Comparison of ENCODE assay signal across 21 cellular contexts in genomic region chr9:71250626-71251025, GRCh38.
"Had no signal": no experiment of that assay in that cellular context is flagged by ENCODE, and none has a peak within 500 bp of the region (broad histone marks: within the 10 kb centered on the region; RNA-seq: fewer than 3 reads in every experiment).

No MANE protein-coding gene starts in this region.

- H3K4me3 ChIP-seq: dorsolateral prefrontal cortex, lung, prostate gland, upper lobe of left lung had no signal

- H3K9me3 Mint-ChIP-seq: activated naive CD8-positive, alpha-beta T cell treated with anti-CD3 and anti-CD28 coated beads, Interleukin-2, amount 10 ng/mL, durations not matched to agents 7 days and 5 days; mesothelial cell of epicardium; nephron; stimulated activated naive CD8-positive, alpha-beta T cell treated with anti-CD3 and anti-CD28 coated beads, Interleukin-15, amount 100 ng/mL, for 72 hours had no signal

- H3K27ac Mint-ChIP-seq: activated CD4-positive, alpha-beta T cell treated with anti-CD3 and anti-CD28 coated beads for 36 hours; activated naive CD8-positive, alpha-beta T cell treated with anti-CD3 and anti-CD28 coated beads, Interleukin-2, amount 10 ng/mL, durations not matched to agents 7 days and 5 days; mesothelial cell of epicardium; stimulated activated naive CD8-positive, alpha-beta T cell treated with anti-CD3 and anti-CD28 coated beads, Interleukin-15, amount 100 ng/mL, for 72 hours had no signal

- H3K36me3 ChIP-seq: prostate gland, upper lobe of left lung, WERI-Rb-1 had no signal

- ATAC-seq: activated CD4-positive, alpha-beta T cell treated with anti-CD3 and anti-CD28 coated beads for 36 hours; foreskin keratinocyte; left lobe of liver; right cardiac atrium; stimulated activated naive CD8-positive, alpha-beta T cell treated with anti-CD3 and anti-CD28 coated beads, Interleukin-15, amount 100 ng/mL, for 72 hours had no signal

- DNase-seq: activated CD4-positive, alpha-beta T cell treated with anti-CD3 and anti-CD28 coated beads for 36 hours; activated CD4-positive, alpha-beta T cell treated with anti-CD3 and anti-CD28 coated beads, Interleukin-2, amount 50 U/mL, for 48 hours; activated naive CD8-positive, alpha-beta T cell treated with anti-CD3 and anti-CD28 coated beads, Interleukin-2, amount 10 ng/mL, durations not matched to agents 7 days and 5 days; anterior cingulate cortex; caudate nucleus; dorsolateral prefrontal cortex; foreskin keratinocyte; glutamatergic neuron; hypothalamus; right cardiac atrium; stimulated activated CD4-positive, alpha-beta T cell treated with anti-CD3 and anti-CD28 coated beads, Interleukin-15, amount 100 ng/mL, for 24 hours; stimulated activated CD4-positive, alpha-beta T cell treated with anti-CD3 and anti-CD28 coated beads, Interleukin-2, amount 100 ng/mL, for 48 hours; stimulated activated naive CD8-positive, alpha-beta T cell treated with anti-CD3 and anti-CD28 coated beads, Interleukin-15, amount 100 ng/mL, for 72 hours; upper lobe of left lung; WERI-Rb-1 had no signal

- H3K4me1 ChIP-seq: foreskin keratinocyte, prostate gland, upper lobe of left lung had no signal

- H3K4me1 Mint-ChIP-seq: activated CD4-positive, alpha-beta T cell treated with anti-CD3 and anti-CD28 coated beads for 36 hours; activated naive CD8-positive, alpha-beta T cell treated with anti-CD3 and anti-CD28 coated beads, Interleukin-2, amount 10 ng/mL, durations not matched to agents 7 days and 5 days; stimulated activated naive CD8-positive, alpha-beta T cell treated with anti-CD3 and anti-CD28 coated beads, Interleukin-15, amount 100 ng/mL, for 72 hours had no signal

- H3K36me3 Mint-ChIP-seq: activated naive CD8-positive, alpha-beta T cell treated with anti-CD3 and anti-CD28 coated beads, Interleukin-2, amount 10 ng/mL, durations not matched to agents 7 days and 5 days; brain; mesothelial cell of epicardium had no signal

- H3K27me3 ChIP-seq: foreskin keratinocyte, upper lobe of left lung had no signal

- H3K4me3 Mint-ChIP-seq: activated CD4-positive, alpha-beta T cell treated with anti-CD3 and anti-CD28 coated beads for 36 hours; activated naive CD8-positive, alpha-beta T cell treated with anti-CD3 and anti-CD28 coated beads, Interleukin-2, amount 10 ng/mL, durations not matched to agents 7 days and 5 days; mesothelial cell of epicardium; nephron; stimulated activated naive CD8-positive, alpha-beta T cell treated with anti-CD3 and anti-CD28 coated beads, Interleukin-15, amount 100 ng/mL, for 72 hours had no signal

- H3K9me3 ChIP-seq: prostate gland, upper lobe of left lung had no signal
